Comparison of ENCODE assay signal across 24 cellular contexts in genomic region chr14:83638725-83639124, GRCh38.
"Had no signal": no experiment of that assay in that cellular context is flagged by ENCODE, and none has a peak within 500 bp of the region (broad histone marks: within the 10 kb centered on the region; RNA-seq: fewer than 3 reads in every experiment).

No MANE protein-coding gene starts in this region.

- H3K4me1 Mint-ChIP-seq: activated T-helper 17 cell treated with anti-CD3 and anti-CD28 coated beads, Interleukin-2, amount 50 U/mL, for 72 hours; mesothelial cell of epicardium; nephron had no signal

- H3K27ac Mint-ChIP-seq: activated naive CD4-positive, alpha-beta T cell treated with anti-CD3 and anti-CD28 coated beads, Interleukin-2, amount 50 U/mL, for 72 hours; activated T-helper 17 cell treated with anti-CD3 and anti-CD28 coated beads, Interleukin-2, amount 50 U/mL, for 72 hours; mesothelial cell of epicardium; nephron; WTC11 had no signal

- H3K4me3 ChIP-seq: adrenal gland, ascending aorta, lung, pancreas, upper lobe of right lung had no signal

- H3K4me3 Mint-ChIP-seq: activated T-helper 17 cell treated with anti-CD3 and anti-CD28 coated beads, Interleukin-2, amount 50 U/mL, for 72 hours; mesothelial cell of epicardium; nephron had no signal

- H3K27me3 Mint-ChIP-seq: activated T-helper 17 cell treated with anti-CD3 and anti-CD28 coated beads, Interleukin-2, amount 50 U/mL, for 72 hours had no signal

- H3K27me3 ChIP-seq: adrenal gland, ascending aorta, brain microvascular endothelial cell, foreskin keratinocyte, neutrophil, pancreas, upper lobe of right lung had no signal

- FAIRE-seq: kidney, pancreas had no signal

- DNase-seq: activated T-cell treated with anti-CD3 and anti-CD28 coated beads, Interleukin-2, amount 50 U/mL, for 1 hour; adrenal gland; brain microvascular endothelial cell; caudate nucleus; dermis blood vessel endothelial cell; effector CD8-positive, alpha-beta T cell; erythroblast; foreskin keratinocyte; kidney; stimulated activated CD4-positive, alpha-beta T cell treated with anti-CD3 and anti-CD28 coated beads, Interleukin-12 subunit alpha, Interleukin-12 subunit beta, amount 100 ng/mL, for 4 hours; stimulated activated CD4-positive, alpha-beta T cell treated with anti-CD3 and anti-CD28 coated beads, Interleukin-4, amount 100 ng/mL, for 4 hours; stimulated activated naive CD8-positive, alpha-beta T cell treated with anti-CD3 and anti-CD28 coated beads, Interleukin-15, Interleukin-2, amounts not matched to agents 100 U/mL and 50 U/mL, for 24 hours; T-helper 9 cell; upper lobe of right lung had no signal

- H3K4me1 ChIP-seq: adrenal gland, ascending aorta, foreskin keratinocyte, pancreas, upper lobe of right lung had no signal

- H3K27ac ChIP-seq: adrenal gland, ascending aorta, brain microvascular endothelial cell, foreskin keratinocyte, neutrophil, pancreas, upper lobe of right lung had no signal

- H3K9me3 ChIP-seq: adrenal gland, ascending aorta, neutrophil, pancreas, upper lobe of right lung had no signal

- H3K36me3 ChIP-seq: adrenal gland, ascending aorta, brain microvascular endothelial cell, neutrophil, pancreas, upper lobe of right lung had no signal

- ATAC-seq: activated naive CD4-positive, alpha-beta T cell treated with anti-CD3 and anti-CD28 coated beads, Interleukin-2, amount 50 U/mL, for 72 hours; activated T-helper 17 cell treated with anti-CD3 and anti-CD28 coated beads, Interleukin-2, amount 50 U/mL, for 72 hours; foreskin keratinocyte; pancreas; right cardiac atrium; stimulated activated naive CD8-positive, alpha-beta T cell treated with anti-CD3 and anti-CD28 coated beads, Interleukin-15, Interleukin-2, amounts not matched to agents 100 U/mL and 50 U/mL, for 24 hours; upper lobe of right lung; WTC11 had no signal
